ENCODE assay signal across 8 cellular contexts in the genomic region with DNA sequence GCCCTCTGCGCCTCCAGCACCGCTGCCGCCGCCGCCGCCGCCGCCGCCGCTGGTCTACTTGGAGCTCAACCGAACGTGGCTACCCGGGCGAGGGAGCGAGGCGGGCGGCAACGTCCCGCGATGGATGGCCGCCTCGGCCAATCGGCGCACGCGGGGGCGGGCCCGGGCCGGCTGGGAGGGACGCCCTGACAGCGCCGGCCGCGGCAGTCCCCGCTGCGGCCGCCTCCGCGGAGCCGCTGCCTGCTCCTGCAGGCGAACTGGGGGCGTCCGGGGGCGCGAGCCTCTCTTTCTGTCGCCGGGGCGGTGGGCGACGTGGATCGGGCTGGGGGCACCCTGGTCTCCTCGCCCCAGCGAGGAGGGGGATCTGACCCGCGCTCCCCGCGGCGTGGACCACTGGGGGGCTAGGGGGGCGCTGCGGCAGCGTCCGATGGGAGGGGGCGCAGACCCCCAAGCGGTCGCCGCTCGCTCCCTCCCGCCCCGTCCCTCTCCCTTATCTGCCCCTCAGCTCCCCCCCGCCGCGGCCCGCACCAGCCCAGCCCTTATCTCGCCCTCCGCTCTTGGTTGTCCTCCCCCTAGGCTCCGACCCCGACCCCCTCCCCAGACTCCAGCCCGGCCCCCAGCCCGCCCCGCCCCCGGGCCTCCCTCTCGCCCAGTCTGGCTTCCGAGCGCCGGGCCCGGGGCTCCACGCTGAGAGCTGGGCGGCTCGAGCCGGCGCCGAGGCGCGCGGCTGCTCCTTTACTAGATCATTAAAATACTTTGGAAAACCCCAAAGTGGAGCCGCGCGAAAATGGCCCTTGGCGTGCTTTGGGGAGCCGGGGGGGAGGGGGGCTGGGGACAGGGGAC. TPM values are rescaled to one million over a fixed set of nuclear protein-coding genes. Genes with fewer than 3 reads are reported as not detected.
DNase-seq lines count a peak whose midpoint lies in the region; ATAC-seq and TF ChIP-seq lines count a peak whose summit lies in the region.

A gene (minus strand): TSS at position 56 of the 843 bp plus-strand sequence.

- peak within 1 kb of the TSS; percentile 93 for H3K4me3 ChIP-seq in GM08714 (ENCODE audit: low read length)
- H3K4me3 ChIP-seq in SU-DHL-6 (ENCODE audit: insufficient read depth, low read length, poor library complexity, severe bottlenecking) = peak within 1 kb of the TSS; percentile 91
- peak within 1 kb of the TSS; percentile 93 to 99 (median 98) for H3K4me3 ChIP-seq in transverse colon

- no peaks in the 10 kb centered on the region for H3K9me3 ChIP-seq in SU-DHL-6 (ENCODE audit: insufficient read depth, low read length)
- no peaks in the 10 kb centered on the region for H3K9me3 ChIP-seq in transverse colon

- H3K27ac ChIP-seq in SU-DHL-6 (ENCODE audit: low read depth, low read length) (peak within 1 kb of the TSS; percentile 20), transverse colon (peak within 1 kb of the TSS; percentile 99 to 100 (median 99))

- TF ChIP-seq EP300 in transverse colon (IDR thresholded peaks at IDR 0.05; ENCODE audit: low read depth) = no peak

- H3K79me2 ChIP-seq in SU-DHL-6 (ENCODE audit: insufficient read depth, low read length) = no peaks in the 10 kb centered on the region

- no peaks in the 10 kb centered on the region; the same call in 1 of the 2 replicates for H4K20me1 ChIP-seq in SU-DHL-6 (ENCODE audit: low read depth, low read length)

- peak; percentile 92 for DNase-seq in NCI-H1105 (lab: John Stamatoyannopoulos, UW)
- peak; percentile 78 for DNase-seq in activated naive CD8-positive, alpha-beta T cell treated with anti-CD3 and anti-CD28 coated beads, Interleukin-2, amount 50 U/mL, for 16 hours (ENCODE audit: low read depth, low spot score)
- DNase-seq in Right ventricle myocardium superior = peak; percentile 95
- peak; percentile 89 for DNase-seq in pons (ENCODE audit: low spot score)
- DNase-seq in transverse colon = peak; percentile 95

- TF ChIP-seq CTCF in SU-DHL-6 (IDR thresholded peaks at IDR 0.05; ENCODE audit: insufficient read depth, low read length, poor library complexity, severe bottlenecking) = no peak
- peak in 1 of 5 experiments; percentile 31 for TF ChIP-seq CTCF in transverse colon (IDR thresholded peaks at IDR 0.05)

- intact Hi-C loops in Right ventricle myocardium superior (cut with DNase I) (loop anchor here (5.0 to 10.0 kb wide), 4 partner anchors 132 to 332 kb away; a partner anchor contains a TSS), transverse colon (cut with DNase I; ENCODE audit: low total_unique reads) (loop anchor here (1.0 to 10.0 kb wide), 4 partner anchors 82 to 284 kb away; no protein-coding TSS in a partner anchor)

- H3K9me2 ChIP-seq in SU-DHL-6 (replicated peaks; ENCODE audit: insufficient read depth, low read length) = no peaks in the 10 kb centered on the region

- no peaks in the 10 kb centered on the region for H3K27me3 ChIP-seq in SU-DHL-6 (ENCODE audit: low read length)
- no peaks in the 10 kb centered on the region for H3K27me3 ChIP-seq in transverse colon

- H3K9ac ChIP-seq in SU-DHL-6 (ENCODE audit: low read length) = peak within 1 kb of the TSS; percentile 63

- peak; percentile 86 for ATAC-seq in HG02588 (IDR thresholded peaks at IDR 0.05; ENCODE audit: unreplicated experiment)
- peak; percentile 92 for ATAC-seq in Right ventricle myocardium superior (ENCODE audit: poor library complexity)

- in situ Hi-C loops in transverse colon (cut with MboI; ENCODE audit: low pct_ligation_motif_present in 1 of 4, low pct_unique_long_range_greater_than_20kb in 1 of 4, low sequenced_read_pairs in 3 of 4) = loop anchor here in 3 of 4 donors (5.0 kb wide), 1 partner anchor 81 kb away; no protein-coding TSS in a partner anchor

- TF ChIP-seq POLR2A in transverse colon (IDR thresholded peaks at IDR 0.05) = peak; percentile 69

- H3K36me3 ChIP-seq in SU-DHL-6 (ENCODE audit: low read length) (no peaks in the 10 kb centered on the region), transverse colon (peaks cover 0 to 2% (median 0%) of the 10 kb centered on the region in 4 donors)

- H3K4me1 ChIP-seq in transverse colon = peaks cover 25 to 55% (median 50%) of the 10 kb centered on the region in 4 donors

- H2AFZ ChIP-seq in SU-DHL-6 (ENCODE audit: low read depth, low read length, severe bottlenecking) = peak within 1 kb of the TSS; percentile 83

- peak within 1 kb of the TSS; percentile 69 for H3K4me2 ChIP-seq in SU-DHL-6 (ENCODE audit: low read depth, low read length, poor library complexity, severe bottlenecking)

- WGBS in transverse colon (ENCODE audit: low coverage in 1 of 2), 2 donors = 0% methylated on average over 54 of the region's 100 CpGs; no CpG with 5 or more reads in 1 of the 2 donors

- 0 out of 2 replicates have a peak, but pooled peaks cover 8% of the 10 kb centered on the region for H3F3A ChIP-seq in SU-DHL-6 (ENCODE audit: insufficient read depth)

RNA-seq across cellular contexts. Expression of the gene that starts here (rescaled TPM):
- total RNA-seq in Right ventricle myocardium superior (49.1 TPM), transverse colon (100 to 1,000 TPM in 1 of 4 donors, 10 to 100 TPM in 3; 28.7 to 162 (median 37.0) TPM)

Comparison
In these comparisons a context has a peak if more than half of its experiments do, and no peak if none do; other contexts are left out.
1. Peak in every context shown above with its lines: DNase-seq, ATAC-seq, H3K4me3 ChIP-seq and H3K27ac ChIP-seq.